30 cellular contexts compared by ENCODE assay signal in the genomic region with DNA sequence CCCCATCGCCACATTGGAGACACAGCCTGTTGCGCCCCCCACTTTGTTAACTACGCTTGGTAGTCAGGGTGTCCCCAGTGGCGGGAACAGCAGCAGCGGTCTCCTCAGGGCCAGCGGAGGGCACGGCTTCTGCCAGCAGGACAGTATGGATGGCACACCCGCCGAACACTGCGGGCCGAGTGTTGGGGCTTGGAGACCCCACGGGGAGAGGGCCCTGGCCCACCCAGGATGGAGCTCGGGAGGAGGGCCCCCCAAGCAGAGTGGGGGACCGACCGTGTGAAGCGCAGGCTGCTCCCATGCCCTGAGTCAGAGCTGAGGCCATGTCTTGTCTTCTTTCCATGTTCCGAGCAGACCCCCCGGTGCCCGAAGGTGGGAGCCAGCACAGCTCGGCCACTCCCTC. TPM values are rescaled to one million over a fixed set of nuclear protein-coding genes. Genes with fewer than 3 reads are reported as not detected.
DNase-seq lines count a peak whose midpoint lies in the region; ATAC-seq and TF ChIP-seq lines count a peak whose summit lies in the region.
"Had no signal": no experiment of that assay in that cellular context is flagged by ENCODE, and none has a peak within 500 bp of the region (broad histone marks: within the 10 kb centered on the region; RNA-seq: fewer than 3 reads in every experiment).

No MANE protein-coding gene starts in this region.

- DNase-seq in Right ventricle myocardium inferior (ENCODE audit: missing footprints) (peak; percentile 32), left cardiac atrium (no peak), natural killer cell (no peak), trophoblast cell (no peak), upper lobe of right lung (peak; percentile 22), NCI-H2029 (lab: John Stamatoyannopoulos, UW) (no peak)
- peak; percentile 57 for DNase-seq in natural killer cell treated with Interleukin-12 subunit alpha and Interleukin-12 subunit beta and Interleukin-15 and Interleukin-18, amount 100 ng/mL, for 72 hours (ENCODE audit: low spot score)
- DNase-seq: 8988T; ACHN; BE2C; C1 segment of cervical spinal cord; CD4-positive, alpha-beta memory T cell; CD4-positive, CD25-positive, alpha-beta regulatory T cell; CD8-positive, alpha-beta memory T cell; COR-L47; DMS 273 treated with DMSO at 0.1 percent for 48 hours; DMS153; DMS53; DMS79; DND-41; EL; GDM1 had no signal

- H4K91ac ChIP-seq in trophoblast cell (ENCODE audit: low read depth, low read length) = peak overlapping the region; percentile 55

- no peaks in the 10 kb centered on the region for H3K27me3 Mint-ChIP-seq in natural killer cell treated with Interleukin-12 subunit alpha and Interleukin-12 subunit beta and Interleukin-15 and Interleukin-18, amount 100 ng/mL, for 72 hours
- H3K27me3 Mint-ChIP-seq in natural killer cell (ENCODE audit: low read depth in 2 of 2) = no peaks in the 10 kb centered on the region
- H3K27me3 Mint-ChIP-seq: CD4-positive, alpha-beta memory T cell; CD4-positive, CD25-positive, alpha-beta regulatory T cell; CD8-positive, alpha-beta memory T cell had no signal

- H3K9me3 Mint-ChIP-seq in natural killer cell treated with Interleukin-12 subunit alpha and Interleukin-12 subunit beta and Interleukin-15 and Interleukin-18, amount 100 ng/mL, for 72 hours = no peaks in the 10 kb centered on the region
- no peaks in the 10 kb centered on the region for H3K9me3 Mint-ChIP-seq in natural killer cell
- H3K9me3 Mint-ChIP-seq: CD14-positive monocyte; CD4-positive, alpha-beta memory T cell; CD4-positive, CD25-positive, alpha-beta regulatory T cell; CD8-positive, alpha-beta memory T cell had no signal

- TF ChIP-seq CTCF in natural killer cell (IDR thresholded peaks at IDR 0.05) = no peak
- no peak for TF ChIP-seq CTCF in upper lobe of right lung (IDR thresholded peaks at IDR 0.05)

- no peak overlapping the region for H3K14ac ChIP-seq in trophoblast cell (ENCODE audit: low read length)

- H3K36me3 Mint-ChIP-seq in natural killer cell treated with Interleukin-12 subunit alpha and Interleukin-12 subunit beta and Interleukin-15 and Interleukin-18, amount 100 ng/mL, for 72 hours = no peaks in the 10 kb centered on the region
- no peaks in the 10 kb centered on the region for H3K36me3 Mint-ChIP-seq in natural killer cell
- H3K36me3 Mint-ChIP-seq: CD14-positive monocyte; CD4-positive, alpha-beta memory T cell; CD4-positive, CD25-positive, alpha-beta regulatory T cell; CD8-positive, alpha-beta memory T cell had no signal

- H3K9me3 ChIP-seq in trophoblast cell (ENCODE audit: insufficient read depth, low read depth, low read length) = no peaks in the 10 kb centered on the region
- no peaks in the 10 kb centered on the region for H3K9me3 ChIP-seq in upper lobe of right lung
- H3K9me3 ChIP-seq: BE2C, BLaER1 had no signal

- no peak overlapping the region for H3K4me3 ChIP-seq in trophoblast cell (ENCODE audit: low read depth, low read length)
- no peak overlapping the region for H3K4me3 ChIP-seq in upper lobe of right lung
- H3K4me3 ChIP-seq: BLaER1, GM12878 had no signal

- no peaks in the 10 kb centered on the region for H3K4me1 Mint-ChIP-seq in natural killer cell treated with Interleukin-12 subunit alpha and Interleukin-12 subunit beta and Interleukin-15 and Interleukin-18, amount 100 ng/mL, for 72 hours (ENCODE audit: low read depth in 2 of 2)
- no peaks in the 10 kb centered on the region for H3K4me1 Mint-ChIP-seq in natural killer cell
- H3K4me1 Mint-ChIP-seq: CD14-positive monocyte; CD4-positive, alpha-beta memory T cell; CD4-positive, CD25-positive, alpha-beta regulatory T cell; CD8-positive, alpha-beta memory T cell had no signal

- no CpG with 5 or more reads among the region's 20 CpGs for WGBS in trophoblast cell (ENCODE audit: extremely low coverage, insufficient coverage, insufficient read length)

- H3K4me1 ChIP-seq in trophoblast cell (ENCODE audit: control insufficient read depth in 1 of 2, insufficient read depth in 2 of 2, low read length in 2 of 2) (no peaks in the 10 kb centered on the region), upper lobe of right lung (no peaks in the 10 kb centered on the region)
- H3K4me1 ChIP-seq: BE2C, BLaER1 had no signal

- no peak overlapping the region for H2BK5ac ChIP-seq in trophoblast cell (ENCODE audit: low read depth, low read length, poor library complexity)

- no peaks in the 10 kb centered on the region for H3K79me1 ChIP-seq in trophoblast cell (ENCODE audit: low read length)

- H2BK12ac ChIP-seq in trophoblast cell (ENCODE audit: low read length) = no peak overlapping the region

- no peak overlapping the region for H3K4ac ChIP-seq in trophoblast cell (ENCODE audit: low read depth, low read length)

- H3K36me3 ChIP-seq in trophoblast cell (ENCODE audit: control insufficient read depth in 1 of 2, insufficient read depth in 2 of 2, low read length in 2 of 2) (no peaks in the 10 kb centered on the region), upper lobe of right lung (no peaks in the 10 kb centered on the region)
- H3K36me3 ChIP-seq: BE2C, BLaER1 had no signal

- ATAC-seq in Right ventricle myocardium inferior (no peak), left cardiac atrium (no peak), natural killer cell (no peak), upper lobe of right lung (no peak), HG03108 (IDR thresholded peaks at IDR 0.05; ENCODE audit: unreplicated experiment) (no peak)
- ATAC-seq in natural killer cell treated with Interleukin-12 subunit alpha and Interleukin-12 subunit beta and Interleukin-15 and Interleukin-18, amount 100 ng/mL, for 72 hours = no peak
- ATAC-seq: GM12878 had no signal

- no peaks in the 10 kb centered on the region for H3K79me2 ChIP-seq in trophoblast cell (ENCODE audit: control insufficient read depth, insufficient read depth, low read length, poor library complexity)

- no peak overlapping the region for H3K27ac Mint-ChIP-seq in natural killer cell treated with Interleukin-12 subunit alpha and Interleukin-12 subunit beta and Interleukin-15 and Interleukin-18, amount 100 ng/mL, for 72 hours
- no peak overlapping the region for H3K27ac Mint-ChIP-seq in natural killer cell
- H3K27ac Mint-ChIP-seq: CD14-positive monocyte; CD4-positive, alpha-beta memory T cell; CD4-positive, CD25-positive, alpha-beta regulatory T cell; CD8-positive, alpha-beta memory T cell had no signal

- no peak overlapping the region for H2AK5ac ChIP-seq in trophoblast cell (ENCODE audit: low read length)

- no peak overlapping the region for H3K4me3 Mint-ChIP-seq in natural killer cell treated with Interleukin-12 subunit alpha and Interleukin-12 subunit beta and Interleukin-15 and Interleukin-18, amount 100 ng/mL, for 72 hours
- H3K4me3 Mint-ChIP-seq in natural killer cell = no peak overlapping the region
- H3K4me3 Mint-ChIP-seq: CD14-positive monocyte; CD4-positive, alpha-beta memory T cell; CD4-positive, CD25-positive, alpha-beta regulatory T cell; CD8-positive, alpha-beta memory T cell had no signal

- H4K12ac ChIP-seq in trophoblast cell (ENCODE audit: low read depth, low read length) = no peak overlapping the region

- no peak overlapping the region for H3K23ac ChIP-seq in trophoblast cell (ENCODE audit: low read length)

- no peak overlapping the region for H3K9ac ChIP-seq in trophoblast cell (ENCODE audit: low read length)
- H3K9ac ChIP-seq: BLaER1 had no signal

- no peak overlapping the region for H3K18ac ChIP-seq in trophoblast cell (ENCODE audit: low read length)

- H3K27ac ChIP-seq in trophoblast cell (ENCODE audit: low read depth, low read length) (no peak overlapping the region), upper lobe of right lung (no peak overlapping the region)
- H3K27ac ChIP-seq: BLaER1 had no signal

- no peak overlapping the region for H2AFZ ChIP-seq in trophoblast cell (ENCODE audit: insufficient read depth, low read length, poor library complexity)

- intact Hi-C loops in Right ventricle myocardium inferior (cut with DNase I) (no loop called here), left cardiac atrium (cut with DNase I) (no loop called here), natural killer cell (cut with micrococcal nuclease) (no loop called here), upper lobe of right lung (cut with DNase I) (no loop called here)

- H4K8ac ChIP-seq in trophoblast cell (ENCODE audit: low read depth, low read length) = no peak overlapping the region

- H3K27me3 ChIP-seq in trophoblast cell (ENCODE audit: insufficient read depth, low read length) (no peaks in the 10 kb centered on the region), upper lobe of right lung (no peaks in the 10 kb centered on the region)
- H3K27me3 ChIP-seq: BE2C, BLaER1 had no signal

- no peak overlapping the region for H3K4me2 ChIP-seq in trophoblast cell (ENCODE audit: low read length)
- H3K4me2 ChIP-seq: BLaER1 had no signal

- no peak overlapping the region for H2BK120ac ChIP-seq in trophoblast cell (ENCODE audit: insufficient read depth, low read length, poor library complexity)

RNA-seq across cellular contexts. Expression of gene MRPL23, which starts 17.8 kb away (rescaled TPM):
- total RNA-seq in Right ventricle myocardium inferior (107 TPM), left cardiac atrium (10 to 100 TPM; 42.8 to 77.1 TPM), natural killer cell (10 to 100 TPM; 31.2 to 35.4 (median 32.8) TPM), upper lobe of right lung (58.6 TPM)
- 10 to 100 TPM; 81.3 to 89.7 TPM for total RNA-seq in natural killer cell treated with Interleukin-12 subunit alpha and Interleukin-12 subunit beta and Interleukin-15 and Interleukin-18, amount 100 ng/mL, for 72 hours
- 99.0 and 101 TPM in 2 replicates for polyA plus RNA-seq in trophoblast cell (2013)

RNA-seq across cellular contexts. Expression of gene H19, which starts 32.7 kb away (rescaled TPM):
- 611 TPM for total RNA-seq in Right ventricle myocardium inferior
- total RNA-seq in left cardiac atrium = 100 to 1,000 TPM; 390 to 610 TPM
- total RNA-seq in natural killer cell treated with Interleukin-12 subunit alpha and Interleukin-12 subunit beta and Interleukin-15 and Interleukin-18, amount 100 ng/mL, for 72 hours = not detected
- total RNA-seq in natural killer cell = not detected
- 14,456 and 15,696 TPM in 2 replicates for polyA plus RNA-seq in trophoblast cell (2013)
- 55.8 TPM for total RNA-seq in upper lobe of right lung
- total RNA-seq: A673; CD4-positive, alpha-beta memory T cell; CD8-positive, alpha-beta memory T cell had no signal
- polyA plus RNA-seq: CD14-positive monocyte; CD4-positive, alpha-beta memory T cell; CD4-positive, CD25-positive, alpha-beta regulatory T cell; CD8-positive, alpha-beta memory T cell had no signal

RNA-seq across cellular contexts. Expression of gene TNNT3, which starts 45.5 kb away (rescaled TPM):
- total RNA-seq in Right ventricle myocardium inferior (36.3 TPM), left cardiac atrium (10 to 100 TPM; 11.7 to 28.5 TPM), natural killer cell (10 to 100 TPM; 15.8 to 27.9 (median 26.2) TPM), upper lobe of right lung (0.43 TPM)
- under 1 TPM in 1 of 2 donors, not detected in 1; 0.33 TPM for total RNA-seq in natural killer cell treated with Interleukin-12 subunit alpha and Interleukin-12 subunit beta and Interleukin-15 and Interleukin-18, amount 100 ng/mL, for 72 hours
- polyA plus RNA-seq in trophoblast cell (2013) = 4.2 and 4.5 TPM in 2 replicates
- total RNA-seq: A673, Daoy, G401, GM12878 had no signal
- polyA plus RNA-seq: AG04450; CD14-positive monocyte; CD4-positive, alpha-beta memory T cell; CD8-positive, alpha-beta memory T cell had no signal

Comparison
In these comparisons a context has a peak if more than half of its experiments do, and no peak if none do; other contexts are left out.
1. DNase-seq: peak in Right ventricle myocardium inferior (single experiment), natural killer cell treated with Interleukin-12 subunit alpha and Interleukin-12 subunit beta and Interleukin-15 and Interleukin-18, amount 100 ng/mL, for 72 hours (single experiment) and upper lobe of right lung (single experiment); none in left cardiac atrium (single experiment), natural killer cell (single experiment), trophoblast cell (0 of 2) and NCI-H2029 (single experiment).
2. RNA of gene H19, which starts 32.7 kb away (total RNA-seq): 611 TPM in Right ventricle myocardium inferior (single experiment), 390 to 610 TPM in left cardiac atrium and 55.8 TPM in upper lobe of right lung (single experiment); not detected in natural killer cell treated with Interleukin-12 subunit alpha and Interleukin-12 subunit beta and Interleukin-15 and Interleukin-18, amount 100 ng/mL, for 72 hours and not detected in natural killer cell; every median in the first group is over 10 times any median in the second.